ENCODE assay signal across 8 cellular contexts in the genomic region with DNA sequence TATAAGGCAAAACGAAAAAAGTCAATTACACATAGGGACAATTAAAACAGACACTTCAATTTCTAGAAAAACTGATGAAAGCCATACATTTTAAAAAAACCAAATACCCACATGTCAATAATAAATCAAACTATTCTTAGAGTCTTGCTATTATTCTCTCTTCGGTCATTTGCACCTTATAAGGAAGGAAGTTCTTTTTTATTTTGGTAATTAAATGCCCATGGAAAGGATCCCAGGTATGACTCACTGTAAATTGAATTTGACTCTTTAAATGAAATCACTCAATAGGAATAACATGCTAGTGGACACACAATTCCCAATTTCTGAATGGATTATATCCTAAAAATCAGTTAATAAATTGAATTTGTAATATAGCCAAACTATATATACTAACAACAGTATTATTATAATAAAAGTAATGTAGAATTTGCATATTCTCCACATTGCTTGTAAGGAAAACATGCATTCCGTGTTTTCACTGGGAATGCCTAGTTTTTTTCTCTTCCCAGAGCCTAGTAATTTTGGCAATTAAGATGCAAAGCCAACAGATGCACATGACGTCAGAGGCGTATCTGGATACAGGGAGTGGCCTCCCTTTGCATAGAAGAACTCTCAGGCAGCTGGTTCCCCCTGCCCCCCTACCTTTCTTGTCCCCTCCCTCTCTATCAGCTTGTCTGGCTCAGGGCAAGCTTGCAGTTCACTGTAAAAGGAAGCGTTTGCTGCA.
DNase-seq lines count a peak whose midpoint lies in the region; ATAC-seq, FAIRE-seq and TF ChIP-seq lines count a peak whose summit lies in the region.

No MANE protein-coding gene starts in this region.

- no peak for TF ChIP-seq POLR2A in HepG2 (IDR thresholded peaks at IDR 0.05; ENCODE audit: insufficient read depth in 1 of 2, low read depth in 2 of 2, low read length in 2 of 2)
- no peak for TF ChIP-seq POLR2A in right lobe of liver (IDR thresholded peaks at IDR 0.05)
- no peak for TF ChIP-seq POLR2A in vagina (IDR thresholded peaks at IDR 0.05)

- no peak for TF ChIP-seq EP300 in HepG2 (IDR thresholded peaks at IDR 0.05; ENCODE audit: low read depth in 2 of 2, low read length in 2 of 2)
- no peak for TF ChIP-seq EP300 in HepG2 (CRISPR knock-in tag; IDR thresholded peaks at IDR 0.05; ENCODE audit: borderline replicate concordance)

- H3K27ac ChIP-seq in HepG2 (ENCODE audit: extremely low read length, insufficient read depth, low read length): no peak overlapping the region
- no peak overlapping the region for H3K27ac ChIP-seq in right lobe of liver
- peak overlapping the region; percentile 1 to 47 for H3K27ac ChIP-seq in right atrium auricular region
- peak overlapping the region; percentile 45 for H3K27ac ChIP-seq in vagina

- intact Hi-C loops in HepG2 (cut with micrococcal nuclease; ENCODE audit: unreplicated experiment) (no loop called here), right lobe of liver (cut with DNase I) (no loop called here), vagina (cut with DNase I) (no loop called here)

- ATAC-seq in HepG2 (no peak), right lobe of liver (no peak), HG02884 (IDR thresholded peaks at IDR 0.05; ENCODE audit: unreplicated experiment) (no peak), GM21526 (IDR thresholded peaks at IDR 0.05; ENCODE audit: low FRiP score, unreplicated experiment) (no peak)

- no TSS peak for BruUV-seq in HepG2 (replicated peaks; lab: Mats Ljungman, UMichigan)

- no peak for FAIRE-seq in HepG2 (lab: Jason Lieb, UNC)

- no peaks in the 10 kb centered on the region for H3K79me2 ChIP-seq in HepG2 (ENCODE audit: insufficient read depth, low read length)

- no peak overlapping the region for H2AFZ ChIP-seq in HepG2 (ENCODE audit: low read length)

- no peaks in the 10 kb centered on the region for H3K9me3 ChIP-seq in HepG2 (ENCODE audit: low read length)
- no peaks in the 10 kb centered on the region for H3K9me3 ChIP-seq in right lobe of liver
- H3K9me3 ChIP-seq in right atrium auricular region: no peaks in the 10 kb centered on the region
- H3K9me3 ChIP-seq in vagina: no peaks in the 10 kb centered on the region

- H4K20me1 ChIP-seq in HepG2 (ENCODE audit: insufficient read depth, low read length): no peaks in the 10 kb centered on the region

- no peak overlapping the region for H3K4me2 ChIP-seq in HepG2 (ENCODE audit: low read depth, low read length)

- no peaks in the 10 kb centered on the region for H3K4me1 ChIP-seq in HepG2 (ENCODE audit: insufficient read depth, low read length)
- H3K4me1 ChIP-seq in right lobe of liver: no peaks in the 10 kb centered on the region
- H3K4me1 ChIP-seq in right atrium auricular region: peaks cover 0 to 13% of the 10 kb centered on the region in 2 donors
- peaks cover 15% of the 10 kb centered on the region for H3K4me1 ChIP-seq in vagina

- WGBS in HepG2 (ENCODE audit: low lambda C conversion rate): 3% methylated on average over 6 of the region's 6 CpGs
- WGBS in right lobe of liver (ENCODE audit: insufficient coverage, low coverage, low lambda C conversion rate, missing lambda C conversion rate): 88% methylated on average over 6 of the region's 6 CpGs

- no peak overlapping the region for H3K4me3 ChIP-seq in HepG2 (replicated peaks in 1 of 3; ENCODE audit: insufficient read depth in 1 of 3, low read depth in 2 of 3, low read length in 3 of 3)
- no peak overlapping the region for H3K4me3 ChIP-seq in right lobe of liver
- no peak overlapping the region for H3K4me3 ChIP-seq in right atrium auricular region
- H3K4me3 ChIP-seq in vagina: no peak overlapping the region

- H3K36me3 ChIP-seq in HepG2 (replicated peaks in 1 of 2; ENCODE audit: control insufficient read depth in 1 of 2, insufficient read depth in 2 of 2, low read length in 2 of 2) (no peaks in the 10 kb centered on the region), right lobe of liver (peaks cover 0 to 3% (median 0%) of the 10 kb centered on the region in 4 donors), right atrium auricular region (no peaks in the 10 kb centered on the region), vagina (peaks cover 0 to 20% of the 10 kb centered on the region in 2 donors)

- no peak overlapping the region for H3K9ac ChIP-seq in HepG2 (ENCODE audit: insufficient read depth, low read depth, low read length)

- POLR2A ChIA-PET in HepG2 (lab: Yijun Ruan, JAX): no interaction called here

- TF ChIP-seq RAD21 in HepG2 (CRISPR knock-in tag; IDR thresholded peaks at IDR 0.05): no peak

- H3K27me3 ChIP-seq in HepG2 (ENCODE audit: control insufficient read depth in 1 of 2, insufficient read depth in 2 of 2, low read length in 2 of 2) (no peaks in the 10 kb centered on the region), right lobe of liver (no peaks in the 10 kb centered on the region), right atrium auricular region (no peaks in the 10 kb centered on the region), vagina (no peaks in the 10 kb centered on the region)

- TF ChIP-seq CTCF in HepG2 (CRISPR knock-in tag; IDR thresholded peaks at IDR 0.05): no peak
- TF ChIP-seq CTCF in right lobe of liver (IDR thresholded peaks at IDR 0.05): no peak
- TF ChIP-seq CTCF in right atrium auricular region (IDR thresholded peaks at IDR 0.05): no peak
- no peak for TF ChIP-seq CTCF in vagina (IDR thresholded peaks at IDR 0.05)

- CTCF ChIA-PET in HepG2 (lab: Yijun Ruan, JAX; ENCODE audit: low intra/inter-chr PET ratio, low total read pairs): no interaction called here

- DNase-seq in HepG2 (ENCODE audit: low spot score) (no peak), right lobe of liver (no peak), SHP77 treated with DMSO at 0.1 percent for 48 hours (lab: John Stamatoyannopoulos, UW) (peak; percentile 78), right atrium auricular region (ENCODE audit: low spot score) (no peak), vagina (ENCODE audit: extremely low spot score in 2 of 2) (no peak), HuH-7 (ENCODE audit: low spot score) (no peak)

- in situ Hi-C loops in HepG2 (cut with HindIII; ENCODE audit: extremely low pct_ligation_motif_present, low pct_unique_long_range_greater_than_20kb): no loop called here

TF ChIP-seq in HepG2, 621 proteins besides CTCF, POLR2A, EP300 and RAD21:
- TF ChIP-seq, protein P1, sequence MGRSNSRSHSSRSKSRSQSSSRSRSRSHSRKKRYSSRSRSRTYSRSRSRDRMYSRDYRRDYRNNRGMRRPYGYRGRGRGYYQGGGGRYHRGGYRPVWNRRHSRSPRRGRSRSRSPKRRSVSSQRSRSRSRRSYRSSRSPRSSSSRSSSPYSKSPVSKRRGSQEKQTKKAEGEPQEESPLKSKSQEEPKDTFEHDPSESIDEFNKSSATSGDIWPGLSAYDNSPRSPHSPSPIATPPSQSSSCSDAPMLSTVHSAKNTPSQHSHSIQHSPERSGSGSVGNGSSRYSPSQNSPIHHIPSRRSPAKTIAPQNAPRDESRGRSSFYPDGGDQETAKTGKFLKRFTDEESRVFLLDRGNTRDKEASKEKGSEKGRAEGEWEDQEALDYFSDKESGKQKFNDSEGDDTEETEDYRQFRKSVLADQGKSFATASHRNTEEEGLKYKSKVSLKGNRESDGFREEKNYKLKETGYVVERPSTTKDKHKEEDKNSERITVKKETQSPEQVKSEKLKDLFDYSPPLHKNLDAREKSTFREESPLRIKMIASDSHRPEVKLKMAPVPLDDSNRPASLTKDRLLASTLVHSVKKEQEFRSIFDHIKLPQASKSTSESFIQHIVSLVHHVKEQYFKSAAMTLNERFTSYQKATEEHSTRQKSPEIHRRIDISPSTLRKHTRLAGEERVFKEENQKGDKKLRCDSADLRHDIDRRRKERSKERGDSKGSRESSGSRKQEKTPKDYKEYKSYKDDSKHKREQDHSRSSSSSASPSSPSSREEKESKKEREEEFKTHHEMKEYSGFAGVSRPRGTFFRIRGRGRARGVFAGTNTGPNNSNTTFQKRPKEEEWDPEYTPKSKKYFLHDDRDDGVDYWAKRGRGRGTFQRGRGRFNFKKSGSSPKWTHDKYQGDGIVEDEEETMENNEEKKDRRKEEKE (IDR thresholded peaks at IDR 0.05): no peak
- TF ChIP-seq ATF7 (IDR thresholded peaks at IDR 0.05) (peak; percentile 64), ATF7 (CRISPR knock-in tag; IDR thresholded peaks at IDR 0.05) (no peak), CREB1 (IDR thresholded peaks at IDR 0.05) (peak; percentile 90), CREB1 (CRISPR knock-in tag; IDR thresholded peaks at IDR 0.05) (no peak)

Comparison
In these comparisons a context has a peak if more than half of its experiments do, and no peak if none do; other contexts are left out.
1. H3K27ac ChIP-seq: peak in right atrium auricular region (2 of 2) and vagina (single experiment); none in HepG2 (single experiment) and right lobe of liver (0 of 3).